ENCODE assay signal across 34 cellular contexts in genomic region chr20:5234978-5235377, GRCh38.
"Had no signal": no experiment of that assay in that cellular context is flagged by ENCODE, and none has a peak within 500 bp of the region (broad histone marks: within the 10 kb centered on the region; RNA-seq: fewer than 3 reads in every experiment).

No MANE protein-coding gene starts in this region.

- H3K9me3 Mint-ChIP-seq: activated CD4-positive, alpha-beta memory T cell treated with anti-CD3 and anti-CD28 coated beads for 36 hours; activated CD4-positive, alpha-beta T cell treated with anti-CD3 and anti-CD28 coated beads, Interleukin-2, amount 10 ng/mL, durations not matched to agents 24 days and 14 days; activated naive CD4-positive, alpha-beta T cell treated with anti-CD3 and anti-CD28 coated beads, Interleukin-2, amount 10 ng/mL, durations not matched to agents 7 days and 5 days; activated naive CD4-positive, alpha-beta T cell treated with anti-CD3 and anti-CD28 coated beads, Interleukin-2, amount 50 U/mL, for 24 hours; activated naive CD8-positive, alpha-beta T cell treated with anti-CD3 and anti-CD28 coated beads, Interleukin-2, amount 10 ng/mL, durations not matched to agents 7 days and 5 days; activated naive CD8-positive, alpha-beta T cell treated with anti-CD3 and anti-CD28 coated beads, Interleukin-2, amount 50 U/mL, for 24 hours; T-helper 1 cell treated with Interleukin-12 subunit alpha and Interleukin-12 subunit beta and Interleukin-4 antibody, amounts not matched to agents 30 μg/mL and 1 μg/mL, for 36 hours; T-helper 2 cell treated with Interferon-gamma antibody and Interleukin-4, amounts not matched to agents 5 μg/mL and 100 μg/mL, for 36 hours had no signal

- ATAC-seq: activated CD8-positive, alpha-beta T cell treated with anti-CD3 and anti-CD28 coated beads for 36 hours; activated naive CD8-positive, alpha-beta T cell treated with anti-CD3 and anti-CD28 coated beads, Interleukin-2, amount 50 U/mL, for 24 hours; body of pancreas had no signal

- H3K27me3 ChIP-seq: body of pancreas, breast epithelium had no signal

- H3K4me3 ChIP-seq: body of pancreas, breast epithelium had no signal

- H3K27ac Mint-ChIP-seq: activated B cell treated with CpG ODN at 0.5 μM for 24 hours; activated CD4-positive, alpha-beta memory T cell treated with anti-CD3 and anti-CD28 coated beads for 36 hours; activated CD4-positive, alpha-beta T cell treated with anti-CD3 and anti-CD28 coated beads, Interleukin-2, amount 10 ng/mL, durations not matched to agents 24 days and 14 days; activated CD8-positive, alpha-beta T cell treated with anti-CD3 and anti-CD28 coated beads for 36 hours; activated naive CD4-positive, alpha-beta T cell treated with anti-CD3 and anti-CD28 coated beads, Interleukin-2, amount 10 ng/mL, durations not matched to agents 7 days and 5 days; activated naive CD4-positive, alpha-beta T cell treated with anti-CD3 and anti-CD28 coated beads, Interleukin-2, amount 50 U/mL, for 24 hours; activated naive CD8-positive, alpha-beta T cell; activated naive CD8-positive, alpha-beta T cell treated with anti-CD3 and anti-CD28 coated beads, Interleukin-2, amount 10 ng/mL, durations not matched to agents 7 days and 5 days; activated naive CD8-positive, alpha-beta T cell treated with anti-CD3 and anti-CD28 coated beads, Interleukin-2, amount 50 U/mL, for 24 hours; activated T-cell treated with anti-CD3 and anti-CD28 coated beads, Interleukin-2, amount 50 U/mL, for 24 hours; activated T-helper 2 cell treated with anti-CD3 and anti-CD28 coated beads, Interferon-gamma antibody, Interleukin-2, Interleukin-4, amounts not matched to agents 10 μg/mL and 5 μg/mL and 100 μg/mL, durations not matched to agents 14 hours and 24 hours and 36 hours; T-helper 1 cell treated with Interleukin-12 subunit alpha and Interleukin-12 subunit beta and Interleukin-4 antibody, amounts not matched to agents 30 μg/mL and 1 μg/mL, for 36 hours; T-helper 2 cell treated with Interferon-gamma antibody and Interleukin-4, amounts not matched to agents 5 μg/mL and 100 μg/mL, for 36 hours had no signal

- DNase-seq: activated B cell treated with CpG ODN at 0.5 μM for 24 hours; activated CD4-positive, alpha-beta memory T cell treated with anti-CD3 and anti-CD28 coated beads for 36 hours; activated CD4-positive, alpha-beta T cell treated with anti-CD3 and anti-CD28 coated beads for 4 hours; activated CD4-positive, alpha-beta T cell treated with anti-CD3 and anti-CD28 coated beads, Interleukin-2, amount 10 ng/mL, durations not matched to agents 24 days and 14 days; activated CD4-positive, alpha-beta T cell treated with anti-CD3 and anti-CD28 coated beads, Interleukin-2, amount 50 U/mL, for 1 hour; activated CD4-positive, alpha-beta T cell treated with anti-CD3 and anti-CD28 coated beads, Interleukin-2, amount 50 U/mL, for 4 hours; activated CD4-positive, CD25-positive, alpha-beta regulatory T cell treated with anti-CD3 and anti-CD28 coated beads, Interleukin-2, amount 50 U/mL, for 72 hours; activated CD8-positive, alpha-beta memory T cell treated with anti-CD3 and anti-CD28 coated beads, Interleukin-2, amount 50 U/mL, for 4 hours; activated CD8-positive, alpha-beta T cell treated with anti-CD3 and anti-CD28 coated beads for 36 hours; activated effector memory CD4-positive, alpha-beta T cell treated with Interleukin-2 at 50 U/mL for 16 hours; activated gamma-delta T cell; activated naive CD4-positive, alpha-beta T cell treated with anti-CD3 and anti-CD28 coated beads, Interleukin-2, amount 10 ng/mL, durations not matched to agents 7 days and 5 days; activated naive CD4-positive, alpha-beta T cell treated with Interleukin-2 at 50 U/mL for 16 hours; activated naive CD8-positive, alpha-beta T cell treated with anti-CD3 and anti-CD28 coated beads, Interleukin-2, amount 10 ng/mL, durations not matched to agents 7 days and 5 days; activated naive CD8-positive, alpha-beta T cell treated with anti-CD3 and anti-CD28 coated beads, Interleukin-2, amount 50 U/mL, for 24 hours; activated T-cell treated with anti-CD3 and anti-CD28 coated beads, Interleukin-2, amount 50 U/mL, for 24 hours; activated T-cell treated with anti-CD3 and anti-CD28 coated beads, Interleukin-2, amount 50 U/mL, for 48 hours; amniotic stem cell; aorta; body of pancreas; brain microvascular endothelial cell; central memory CD4-positive, alpha-beta T cell; SW 1271; T-helper 1 cell; T-helper 2 cell; T-helper 9 cell had no signal

- H3K4me3 Mint-ChIP-seq: activated B cell treated with CpG ODN at 0.5 μM for 24 hours; activated CD4-positive, alpha-beta memory T cell treated with anti-CD3 and anti-CD28 coated beads for 36 hours; activated CD4-positive, alpha-beta T cell treated with anti-CD3 and anti-CD28 coated beads, Interleukin-2, amount 10 ng/mL, durations not matched to agents 24 days and 14 days; activated CD8-positive, alpha-beta T cell treated with anti-CD3 and anti-CD28 coated beads for 36 hours; activated naive CD4-positive, alpha-beta T cell treated with anti-CD3 and anti-CD28 coated beads, Interleukin-2, amount 10 ng/mL, durations not matched to agents 7 days and 5 days; activated naive CD4-positive, alpha-beta T cell treated with anti-CD3 and anti-CD28 coated beads, Interleukin-2, amount 50 U/mL, for 24 hours; activated naive CD8-positive, alpha-beta T cell; activated naive CD8-positive, alpha-beta T cell treated with anti-CD3 and anti-CD28 coated beads, Interleukin-2, amount 10 ng/mL, durations not matched to agents 7 days and 5 days; activated naive CD8-positive, alpha-beta T cell treated with anti-CD3 and anti-CD28 coated beads, Interleukin-2, amount 50 U/mL, for 24 hours; activated T-cell treated with anti-CD3 and anti-CD28 coated beads, Interleukin-2, amount 50 U/mL, for 24 hours; T-helper 1 cell treated with Interleukin-12 subunit alpha and Interleukin-12 subunit beta and Interleukin-4 antibody, amounts not matched to agents 30 μg/mL and 1 μg/mL, for 36 hours; T-helper 2 cell treated with Interferon-gamma antibody and Interleukin-4, amounts not matched to agents 5 μg/mL and 100 μg/mL, for 36 hours had no signal

- H3K4me1 Mint-ChIP-seq: activated B cell treated with CpG ODN at 0.5 μM for 24 hours; activated CD4-positive, alpha-beta T cell treated with anti-CD3 and anti-CD28 coated beads, Interleukin-2, amount 10 ng/mL, durations not matched to agents 24 days and 14 days; activated naive CD4-positive, alpha-beta T cell treated with anti-CD3 and anti-CD28 coated beads, Interleukin-2, amount 10 ng/mL, durations not matched to agents 7 days and 5 days; activated naive CD4-positive, alpha-beta T cell treated with anti-CD3 and anti-CD28 coated beads, Interleukin-2, amount 50 U/mL, for 24 hours; activated naive CD8-positive, alpha-beta T cell treated with anti-CD3 and anti-CD28 coated beads, Interleukin-2, amount 10 ng/mL, durations not matched to agents 7 days and 5 days; activated naive CD8-positive, alpha-beta T cell treated with anti-CD3 and anti-CD28 coated beads, Interleukin-2, amount 50 U/mL, for 24 hours had no signal

- FAIRE-seq: astrocyte, TTC549 had no signal

- H3K27ac ChIP-seq: body of pancreas, brain microvascular endothelial cell, breast epithelium had no signal

- H3K4me1 ChIP-seq: body of pancreas, breast epithelium had no signal

- H3K9me3 ChIP-seq: body of pancreas had no signal

- H3K36me3 Mint-ChIP-seq: activated CD4-positive, alpha-beta memory T cell treated with anti-CD3 and anti-CD28 coated beads for 36 hours; activated naive CD4-positive, alpha-beta T cell treated with anti-CD3 and anti-CD28 coated beads, Interleukin-2, amount 10 ng/mL, durations not matched to agents 7 days and 5 days; activated naive CD8-positive, alpha-beta T cell; activated naive CD8-positive, alpha-beta T cell treated with anti-CD3 and anti-CD28 coated beads, Interleukin-2, amount 10 ng/mL, durations not matched to agents 7 days and 5 days had no signal

- H3K36me3 ChIP-seq: brain microvascular endothelial cell, breast epithelium had no signal
